ENCODE assay signal across 22 cellular contexts in the genomic region with DNA sequence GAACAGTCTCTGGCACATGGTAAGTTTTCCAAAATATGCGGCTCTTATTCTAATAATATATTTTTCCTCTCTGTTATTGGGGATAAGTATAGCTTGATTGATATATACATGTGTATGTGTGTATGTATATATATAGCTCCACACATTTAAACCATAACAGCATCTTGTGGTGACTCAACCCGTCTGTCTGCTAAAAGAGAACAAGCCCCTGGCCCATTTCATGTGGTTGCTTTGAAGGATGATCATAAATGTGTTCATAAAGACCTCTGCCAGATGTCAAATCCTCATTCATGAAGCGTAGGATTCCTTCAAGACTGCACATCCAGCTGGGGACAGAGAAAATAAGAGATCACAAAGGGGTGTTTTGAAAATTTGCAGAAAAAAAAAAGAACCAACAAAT.
A peak's percentile ranks its signal among the peaks of the same experiment; 100 is the strongest.
DNase-seq lines count a peak whose midpoint lies in the region; ATAC-seq and TF ChIP-seq lines count a peak whose summit lies in the region.
"Had no signal": no experiment of that assay in that cellular context is flagged by ENCODE, and none has a peak within 500 bp of the region (broad histone marks: within the 10 kb centered on the region; RNA-seq: fewer than 3 reads in every experiment).

No MANE protein-coding gene starts in this region.

- H3K36me3 Mint-ChIP-seq in MCF 10A (ENCODE audit: insufficient read depth, unreplicated experiment), result no peaks in the 10 kb centered on the region
- H3K36me3 Mint-ChIP-seq: activated naive CD4-positive, alpha-beta T cell treated with anti-CD3 and anti-CD28 coated beads, Interleukin-2, amount 50 U/mL, for 24 hours; CD4-positive, alpha-beta memory T cell; IgD-negative memory B cell had no signal

- H3F3A ChIP-seq in PC-3 (ENCODE audit: low read length, unreplicated experiment), result no peaks in the 10 kb centered on the region

- H4K20me1 ChIP-seq in hepatocyte (ENCODE audit: insufficient read depth, poor library complexity, severe bottlenecking), result no peaks in the 10 kb centered on the region
- H4K20me1 ChIP-seq in PC-3 (ENCODE audit: low read length), result no peaks in the 10 kb centered on the region

- H3K9me3 ChIP-seq in hepatocyte (ENCODE audit: low read depth) (no peaks in the 10 kb centered on the region), subcutaneous abdominal adipose tissue (ENCODE audit: control insufficient read depth in 5 of 5, low read length in 5 of 5) (no peaks in the 10 kb centered on the region), PC-3 (ENCODE audit: low read length) (no peaks in the 10 kb centered on the region)
- H3K9me3 ChIP-seq: transverse colon had no signal

- no peak overlapping the region for H3K4me3 Mint-ChIP-seq in MCF 10A (ENCODE audit: unreplicated experiment)
- H3K4me3 Mint-ChIP-seq: activated CD4-positive, alpha-beta T cell treated with anti-CD3 and anti-CD28 coated beads for 36 hours; activated CD8-positive, alpha-beta T cell treated with anti-CD3 and anti-CD28 coated beads, Interleukin-2, amount 10 ng/mL, durations not matched to agents 7 days and 5 days; activated naive CD4-positive, alpha-beta T cell treated with anti-CD3 and anti-CD28 coated beads, Interleukin-2, amount 50 U/mL, for 24 hours; CD4-positive, alpha-beta memory T cell had no signal

- no peak overlapping the region for H3K4me3 ChIP-seq in NB4 (ENCODE audit: low read depth, low read length)
- no peak overlapping the region for H3K4me3 ChIP-seq in hepatocyte
- H3K4me3 ChIP-seq in subcutaneous abdominal adipose tissue (ENCODE audit: low read depth in 1 of 5, low read length in 5 of 5), result no peak overlapping the region
- H3K4me3 ChIP-seq in PC-3 (ENCODE audit: low read length), result no peak overlapping the region
- H3K4me3 ChIP-seq: GM23248, transverse colon had no signal

- intact Hi-C loops in MCF 10A (cut with micrococcal nuclease) (no loop called here), PC-3 (cut with micrococcal nuclease) (no loop called here)

- peak overlapping the region; percentile 71 for H3K27ac ChIP-seq in hepatocyte
- H3K27ac ChIP-seq in subcutaneous abdominal adipose tissue (ENCODE audit: low read depth, low read length), result peak overlapping the region; percentile 76
- no peak overlapping the region for H3K27ac ChIP-seq in PC-3 (ENCODE audit: low read length)
- H3K27ac ChIP-seq: 22Rv1, GM23248, VCaP had no signal

- H3K36me3 ChIP-seq in hepatocyte (replicated peaks; ENCODE audit: insufficient read depth, low read depth), result no peaks in the 10 kb centered on the region
- H3K36me3 ChIP-seq in subcutaneous abdominal adipose tissue (ENCODE audit: control insufficient read depth in 5 of 5, insufficient read depth in 5 of 5, low read length in 5 of 5), result no peaks in the 10 kb centered on the region
- no peaks in the 10 kb centered on the region for H3K36me3 ChIP-seq in PC-3 (ENCODE audit: low read depth, low read length)
- H3K36me3 ChIP-seq: transverse colon had no signal

- peaks cover 13% of the 10 kb centered on the region for H3K4me1 Mint-ChIP-seq in MCF 10A (ENCODE audit: insufficient read depth, unreplicated experiment)
- H3K4me1 Mint-ChIP-seq: activated CD4-positive, alpha-beta T cell treated with anti-CD3 and anti-CD28 coated beads for 36 hours; activated naive CD4-positive, alpha-beta T cell treated with anti-CD3 and anti-CD28 coated beads, Interleukin-2, amount 50 U/mL, for 24 hours; CD4-positive, alpha-beta memory T cell had no signal

- H3K79me2 ChIP-seq in hepatocyte, result no peaks in the 10 kb centered on the region
- no peaks in the 10 kb centered on the region for H3K79me2 ChIP-seq in PC-3 (ENCODE audit: low read length)

- H3K4me1 ChIP-seq in hepatocyte (ENCODE audit: insufficient read depth) (peaks cover 10% of the 10 kb centered on the region), subcutaneous abdominal adipose tissue (ENCODE audit: control insufficient read depth in 5 of 5, insufficient read depth in 5 of 5, low read length in 5 of 5) (peaks cover 25 to 60% (median 43%) of the 10 kb centered on the region in 5 donors), PC-3 (ENCODE audit: insufficient read depth, low read length) (peaks cover 13% of the 10 kb centered on the region)

- 77% methylated on average over 3 of the region's 3 CpGs for WGBS in hepatocyte (ENCODE audit: low lambda C conversion rate, missing lambda C conversion rate)

- POLR2A ChIA-PET in MCF 10A (lab: Yijun Ruan, JAX) (interaction anchor here (0.6 kb wide), 1 partner anchor 28 kb away, joined by 4 read pairs; no protein-coding TSS in a partner anchor), PC-3 (lab: Charles Lee; ENCODE audit: unreplicated experiment) (no interaction called here)

- no peaks in the 10 kb centered on the region for H3K27me3 Mint-ChIP-seq in MCF 10A (ENCODE audit: insufficient read depth, unreplicated experiment)
- H3K27me3 Mint-ChIP-seq: activated naive CD4-positive, alpha-beta T cell treated with anti-CD3 and anti-CD28 coated beads, Interleukin-2, amount 50 U/mL, for 24 hours had no signal

- H3K27me3 ChIP-seq in hepatocyte (no peaks in the 10 kb centered on the region), subcutaneous abdominal adipose tissue (ENCODE audit: control insufficient read depth in 5 of 5, insufficient read depth in 4 of 5, low read length in 5 of 5) (no peaks in the 10 kb centered on the region), PC-3 (ENCODE audit: low read length) (no peaks in the 10 kb centered on the region)
- H3K27me3 ChIP-seq: transverse colon had no signal

- H3K4me2 ChIP-seq in hepatocyte (no peak overlapping the region), PC-3 (ENCODE audit: low read length) (no peak overlapping the region)

- ATAC-seq in PC-3, result no peak
- ATAC-seq: activated CD4-positive, alpha-beta T cell treated with anti-CD3 and anti-CD28 coated beads for 36 hours; activated CD8-positive, alpha-beta T cell treated with anti-CD3 and anti-CD28 coated beads, Interleukin-2, amount 10 ng/mL, durations not matched to agents 7 days and 5 days had no signal

- BruUV-seq in MCF 10A (replicated peaks; lab: Mats Ljungman, UMichigan) (no TSS peak), PC-3 (replicated peaks; lab: Mats Ljungman, UMichigan) (no TSS peak)

- no peak overlapping the region for H3K27ac Mint-ChIP-seq in MCF 10A (ENCODE audit: low read depth, unreplicated experiment)
- H3K27ac Mint-ChIP-seq: activated CD4-positive, alpha-beta T cell treated with anti-CD3 and anti-CD28 coated beads for 36 hours; activated CD8-positive, alpha-beta T cell treated with anti-CD3 and anti-CD28 coated beads, Interleukin-2, amount 10 ng/mL, durations not matched to agents 7 days and 5 days; activated naive CD4-positive, alpha-beta T cell treated with anti-CD3 and anti-CD28 coated beads, Interleukin-2, amount 50 U/mL, for 24 hours; activated T-helper 2 cell treated with anti-CD3 and anti-CD28 coated beads, Interferon-gamma antibody, Interleukin-2, Interleukin-4, amounts not matched to agents 10 μg/mL and 5 μg/mL and 100 μg/mL, durations not matched to agents 14 hours and 24 hours and 36 hours; CD4-positive, alpha-beta memory T cell; IgD-negative memory B cell had no signal

- CTCF ChIA-PET in MCF 10A (lab: Yijun Ruan, JAX), result interaction anchor here (0.5 to 1.4 kb wide), 5 partner anchors 12 to 115 kb away, joined by 3 to 5 read pairs (median 4); partner anchors contain the start of gene RHOB
- CTCF ChIA-PET in PC-3 (lab: Charles Lee), result no interaction called here

- DNase-seq in NCI-H2171 treated with DMSO at 0.1 percent for 48 hours (lab: John Stamatoyannopoulos, UW), result peak; percentile 35
- DNase-seq in NCI-H2171 (lab: John Stamatoyannopoulos, UW), result no peak
- peak; percentile 57 for DNase-seq in NB4 (ENCODE audit: low read depth)
- no peak for DNase-seq in hepatocyte (ENCODE audit: low spot score)
- no peak for DNase-seq in MCF 10A (ENCODE audit: unreplicated experiment)
- DNase-seq in activated gamma-delta T cell (lab: John Stamatoyannopoulos, UW), result no peak
- DNase-seq in PC-3, result no peak
- DNase-seq: activated CD4-positive, alpha-beta T cell treated with anti-CD3 and anti-CD28 coated beads for 36 hours; activated CD8-positive, alpha-beta T cell treated with anti-CD3 and anti-CD28 coated beads, Interleukin-2, amount 10 ng/mL, durations not matched to agents 7 days and 5 days; CD4-positive, alpha-beta memory T cell; GM23248; mesendoderm; NCI-H226; SIG-M5; T1000; transverse colon had no signal

- H2AFZ ChIP-seq in hepatocyte, result no peak overlapping the region
- no peak overlapping the region for H2AFZ ChIP-seq in PC-3 (ENCODE audit: low read length)
- H2AFZ ChIP-seq: GM23248 had no signal

- TF ChIP-seq POLR2A in NB4 (IDR thresholded peaks at IDR 0.05; ENCODE audit: extremely low read depth, insufficient read length), result no peak

- H3K9me2 ChIP-seq in hepatocyte (replicated peaks; ENCODE audit: insufficient read depth) (no peaks in the 10 kb centered on the region), PC-3 (replicated peaks; ENCODE audit: low read length) (no peaks in the 10 kb centered on the region)

- TF ChIP-seq CTCF in NB4 (IDR thresholded peaks at IDR 0.05; ENCODE audit: low read depth, low read length) (no peak), hepatocyte (IDR thresholded peaks at IDR 0.05; ENCODE audit: poor library complexity) (no peak), MCF 10A (IDR thresholded peaks at IDR 0.05; ENCODE audit: unreplicated experiment) (no peak), PC-3 (conservative IDR thresholded peaks at IDR 0.05; ENCODE audit: low read depth, low read length) (no peak)

- H3K9ac ChIP-seq in subcutaneous abdominal adipose tissue (ENCODE audit: low read length in 5 of 5) (peak overlapping the region in 1 of 5 donors; percentile 38), PC-3 (ENCODE audit: low read length) (no peak overlapping the region)
- H3K9ac ChIP-seq: GM23248 had no signal

- no peaks in the 10 kb centered on the region for H3K9me3 Mint-ChIP-seq in MCF 10A (ENCODE audit: unreplicated experiment)
- H3K9me3 Mint-ChIP-seq: activated naive CD4-positive, alpha-beta T cell treated with anti-CD3 and anti-CD28 coated beads, Interleukin-2, amount 50 U/mL, for 24 hours; activated T-helper 2 cell treated with anti-CD3 and anti-CD28 coated beads, Interferon-gamma antibody, Interleukin-2, Interleukin-4, amounts not matched to agents 10 μg/mL and 5 μg/mL and 100 μg/mL, durations not matched to agents 14 hours and 24 hours and 36 hours; CD4-positive, alpha-beta memory T cell; IgD-negative memory B cell had no signal

Comparison
In these comparisons a context has a peak if more than half of its experiments do, and no peak if none do; other contexts are left out.
1. DNase-seq: peak in NCI-H2171 treated with DMSO at 0.1 percent for 48 hours (single experiment) and NB4 (single experiment); none in NCI-H2171 (single experiment), hepatocyte (single experiment), MCF 10A (single experiment), activated gamma-delta T cell (single experiment) and PC-3 (single experiment).